Comparison of ENCODE assay signal across 11 cellular contexts in the genomic region with DNA sequence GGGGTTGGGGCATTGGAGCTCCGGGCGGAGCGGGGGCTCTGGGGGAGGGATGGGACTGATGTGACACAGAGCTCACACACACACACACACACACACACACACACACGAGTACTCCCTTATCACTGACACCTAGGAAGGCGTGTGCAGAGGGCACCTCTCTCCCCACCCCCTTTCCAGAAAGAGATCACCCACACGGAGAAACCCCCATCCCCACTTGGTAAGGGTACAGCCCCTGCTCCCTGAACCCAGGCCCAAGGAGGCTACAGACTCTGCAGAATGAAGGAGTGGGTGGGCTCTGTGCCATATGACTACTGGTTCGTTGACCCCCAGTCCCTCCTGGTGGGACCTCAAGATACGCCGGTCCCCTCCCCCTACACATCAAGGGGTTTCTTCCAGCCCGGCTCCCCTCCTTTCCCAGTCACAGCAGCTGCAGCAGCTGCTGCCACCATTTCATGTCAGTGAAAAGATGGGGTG. TPM values are rescaled to one million over a fixed set of nuclear protein-coding genes. Genes with fewer than 3 reads are reported as not detected.
A peak's percentile ranks its signal among the peaks of the same experiment; 100 is the strongest.
DNase-seq lines count a peak whose midpoint lies in the region; ATAC-seq lines count a peak whose summit lies in the region.
"Had no signal": no experiment of that assay in that cellular context is flagged by ENCODE, and none has a peak within 500 bp of the region (broad histone marks: within the 10 kb centered on the region; RNA-seq: fewer than 3 reads in every experiment).

No MANE protein-coding gene starts in this region.

- H3K27me3 ChIP-seq in ectodermal cell (ENCODE audit: control insufficient read depth, insufficient read depth, low read length, poor library complexity, severe bottlenecking) (peaks cover 25% of the 10 kb centered on the region), neuron (ENCODE audit: insufficient read depth, low read length) (peaks cover 51% of the 10 kb centered on the region)

- H3K4me3 Mint-ChIP-seq in stimulated activated naive CD8-positive, alpha-beta T cell treated with anti-CD3 and anti-CD28 coated beads, Interleukin-15, amount 100 ng/mL, for 72 hours, result peak overlapping the region; percentile 35 to 45

- H3K4me3 ChIP-seq in ectodermal cell (ENCODE audit: insufficient read depth, low read depth, low read length) (peak overlapping the region; percentile 39), neuron (ENCODE audit: low read length) (peak overlapping the region; percentile 32)

- H3K4me1 ChIP-seq in ectodermal cell (ENCODE audit: control insufficient read depth, insufficient read depth, low read length) (peaks cover 62% of the 10 kb centered on the region), neuron (ENCODE audit: insufficient read depth, low read length) (peaks cover 62% of the 10 kb centered on the region)

- peaks cover 90% of the 10 kb centered on the region for H3K27me3 Mint-ChIP-seq in stimulated activated naive CD8-positive, alpha-beta T cell treated with anti-CD3 and anti-CD28 coated beads, Interleukin-15, amount 100 ng/mL, for 72 hours

- no peak overlapping the region for H2AFZ ChIP-seq in neuron (ENCODE audit: low read depth, low read length)

- H3K9me3 ChIP-seq in ectodermal cell (ENCODE audit: control insufficient read depth, low read length) (no peaks in the 10 kb centered on the region), neuron (ENCODE audit: low read length) (no peaks in the 10 kb centered on the region)

- WGBS in ectodermal cell, 2 experiments, result 5 to 7% methylated on average over 9 to 10 of the region's 10 CpGs

- H3K36me3 ChIP-seq in ectodermal cell (ENCODE audit: control insufficient read depth, insufficient read depth, low read length), result no peaks in the 10 kb centered on the region
- no peaks in the 10 kb centered on the region for H3K36me3 ChIP-seq in neuron (ENCODE audit: insufficient read depth, low read length)

- peaks cover 62% of the 10 kb centered on the region for H3K4me1 Mint-ChIP-seq in stimulated activated naive CD8-positive, alpha-beta T cell treated with anti-CD3 and anti-CD28 coated beads, Interleukin-15, amount 100 ng/mL, for 72 hours

- no peaks in the 10 kb centered on the region for H3K9me3 Mint-ChIP-seq in stimulated activated naive CD8-positive, alpha-beta T cell treated with anti-CD3 and anti-CD28 coated beads, Interleukin-15, amount 100 ng/mL, for 72 hours
- H3K9me3 Mint-ChIP-seq: activated naive CD4-positive, alpha-beta T cell treated with anti-CD3 and anti-CD28 coated beads, Interleukin-2, amount 50 U/mL, for 72 hours; CD4-positive, alpha-beta T cell had no signal

- H3K27ac Mint-ChIP-seq in stimulated activated naive CD8-positive, alpha-beta T cell treated with anti-CD3 and anti-CD28 coated beads, Interleukin-15, amount 100 ng/mL, for 72 hours, result no peak overlapping the region
- H3K27ac Mint-ChIP-seq: activated naive CD4-positive, alpha-beta T cell treated with anti-CD3 and anti-CD28 coated beads, Interleukin-2, amount 50 U/mL, for 72 hours; CD4-positive, alpha-beta T cell had no signal

- no peak for DNase-seq in stimulated activated naive CD8-positive, alpha-beta T cell treated with anti-CD3 and anti-CD28 coated beads, Interleukin-15, amount 100 ng/mL, for 72 hours
- DNase-seq in stimulated activated naive CD8-positive, alpha-beta T cell treated with anti-CD3 and anti-CD28 coated beads, Interleukin-15, Interleukin-2, amounts not matched to agents 100 U/mL and 50 U/mL, for 24 hours, result no peak
- DNase-seq in DMS153 (lab: John Stamatoyannopoulos, UW) (no peak), NCI-H1105 treated with DMSO at 0.1 percent for 48 hours (lab: John Stamatoyannopoulos, UW) (no peak), islet precursor cell (no peak)
- DNase-seq: CD4-positive, alpha-beta T cell had no signal

- ATAC-seq in stimulated activated naive CD8-positive, alpha-beta T cell treated with anti-CD3 and anti-CD28 coated beads, Interleukin-15, amount 100 ng/mL, for 72 hours, result no peak
- ATAC-seq in stimulated activated naive CD8-positive, alpha-beta T cell treated with anti-CD3 and anti-CD28 coated beads, Interleukin-15, Interleukin-2, amounts not matched to agents 100 U/mL and 50 U/mL, for 24 hours, result no peak
- no peak for ATAC-seq in HG03439 (IDR thresholded peaks at IDR 0.05; ENCODE audit: unreplicated experiment)

- H3K27ac ChIP-seq in ectodermal cell (ENCODE audit: insufficient read depth, low read depth, low read length, poor library complexity, severe bottlenecking), result no peak overlapping the region
- H3K27ac ChIP-seq: skin epidermis had no signal

RNA-seq across cellular contexts. Expression of a gene that starts 8.7 kb away (rescaled TPM):
- polyA plus RNA-seq in ectodermal cell (2013, experiment 1 of 4), result 16.1 TPM
- polyA plus RNA-seq in ectodermal cell (2013, experiment 2 of 4), result 16.6 TPM
- polyA plus RNA-seq in ectodermal cell (2013, experiment 3 of 4), result 14.3 TPM
- polyA plus RNA-seq in ectodermal cell (2013, experiment 4 of 4), result 14.4 TPM
